Comparison of ENCODE assay signal across 8 cellular contexts in genomic region chr16:75471723-75472634, GRCh38. TPM values are rescaled to one million over a fixed set of nuclear protein-coding genes. Genes with fewer than 3 reads are reported as not detected.
DNase-seq lines count a peak whose midpoint lies in the region; ATAC-seq, FAIRE-seq and TF ChIP-seq lines count a peak whose summit lies in the region.

No MANE protein-coding gene starts in this region.

- no peak for TF ChIP-seq POLR2A in esophagus squamous epithelium (IDR thresholded peaks at IDR 0.05)

- no peak overlapping the region for H3K27ac ChIP-seq in esophagus squamous epithelium

- WGBS in esophagus squamous epithelium, 2 donors, result 9 to 15% methylated on average over 9 to 10 of the region's 10 CpGs

- H3K4me1 ChIP-seq in esophagus squamous epithelium, result peaks cover 0 to 4% (median 0%) of the 10 kb centered on the region in 3 donors

- DNase-seq in AG09319 (ENCODE audit: extremely low read depth, low read depth) (peak; percentile 36), NCI-H1694 (lab: John Stamatoyannopoulos, UW) (peak; percentile 25), activated B cell treated with CpG ODN at 0.5 μM for 24 hours (no peak), esophagus squamous epithelium (lab: John Stamatoyannopoulos, UW) (no peak), myocyte (ENCODE audit: low read depth) (peak; percentile 75), urothelium cell line (ENCODE audit: low spot score) (peak; percentile 78)

- H3K27me3 ChIP-seq in esophagus squamous epithelium, result no peaks in the 10 kb centered on the region

- no peaks in the 10 kb centered on the region for H3K9me3 Mint-ChIP-seq in activated B cell treated with CpG ODN at 0.5 μM for 24 hours

- no peaks in the 10 kb centered on the region for H3K4me1 Mint-ChIP-seq in activated B cell treated with CpG ODN at 0.5 μM for 24 hours

- FAIRE-seq in urothelium cell line (lab: Jason Lieb, UNC), result no peak

- intact Hi-C loops in activated B cell treated with CpG ODN at 0.5 μM for 24 hours (cut with micrococcal nuclease) (loop anchor here (1.0 kb wide), 2 partner anchors 45 to 292 kb away; no protein-coding TSS in a partner anchor), esophagus squamous epithelium (cut with DNase I) (loop anchor here (10.0 kb wide), 1 partner anchor 283 kb away; no protein-coding TSS in a partner anchor)

- no peaks in the 10 kb centered on the region for H3K27me3 Mint-ChIP-seq in activated B cell treated with CpG ODN at 0.5 μM for 24 hours

- peak; percentile 86 for ATAC-seq in HG02798 (IDR thresholded peaks at IDR 0.05; ENCODE audit: poor library complexity, unreplicated experiment)
- ATAC-seq in activated B cell treated with CpG ODN at 0.5 μM for 24 hours (ENCODE audit: low read depth), result peak; percentile 82

- no peaks in the 10 kb centered on the region for H3K36me3 ChIP-seq in esophagus squamous epithelium

- no peak overlapping the region for H3K4me3 ChIP-seq in esophagus squamous epithelium

- TF ChIP-seq CTCF in AG09319 (IDR thresholded peaks at IDR 0.05; ENCODE audit: low read depth, low read length), result peak; percentile 76
- TF ChIP-seq CTCF in GM12874 (IDR thresholded peaks at IDR 0.05; ENCODE audit: insufficient read depth, low read depth, low read length), result peak; percentile 77
- TF ChIP-seq CTCF in activated B cell treated with CpG ODN at 0.5 μM for 24 hours (IDR thresholded peaks at IDR 0.05), result no peak
- peak; percentile 38 to 81 (median 70) for TF ChIP-seq CTCF in esophagus squamous epithelium (IDR thresholded peaks at IDR 0.05)

- no peak overlapping the region for H3K4me3 Mint-ChIP-seq in activated B cell treated with CpG ODN at 0.5 μM for 24 hours

- H3K36me3 Mint-ChIP-seq in activated B cell treated with CpG ODN at 0.5 μM for 24 hours (ENCODE audit: low read depth), result no peaks in the 10 kb centered on the region

- H3K27ac Mint-ChIP-seq in activated B cell treated with CpG ODN at 0.5 μM for 24 hours, result no peak overlapping the region

- no peaks in the 10 kb centered on the region for H3K9me3 ChIP-seq in esophagus squamous epithelium

- CTCF ChIA-PET in activated B cell treated with CpG ODN at 0.5 μM for 24 hours (lab: Charles Lee), result interaction anchor here (0.7 to 2.0 kb wide), 13 partner anchors 8 to 294 kb away, joined by 3 to 10 read pairs (median 3); no protein-coding TSS in a partner anchor

- POLR2A ChIA-PET in activated B cell treated with CpG ODN at 0.5 μM for 24 hours (lab: Charles Lee), result no interaction called here

RNA-seq across cellular contexts. Expression of gene TMEM170A, which starts 7.5 kb away (rescaled TPM):
- total RNA-seq in activated B cell treated with CpG ODN at 0.5 μM for 24 hours, result 25.3 and 28.3 TPM in 2 replicates
- 10 to 100 TPM; 11.6 to 19.8 (median 14.6) TPM for total RNA-seq in esophagus squamous epithelium
- 8.2 and 15.0 TPM in 2 replicates for total RNA-seq in myocyte
- 5.8 TPM for polyA plus RNA-seq in myocyte (2012)

RNA-seq across cellular contexts. Expression of gene CHST6, which starts 23.3 kb away (rescaled TPM):
- total RNA-seq in activated B cell treated with CpG ODN at 0.5 μM for 24 hours, result 0.02 and 0.05 TPM in 2 replicates
- 1 to 10 TPM in 3 of 4 donors, under 1 TPM in 1; 0.97 to 6.9 (median 4.2) TPM for total RNA-seq in esophagus squamous epithelium
- 0.29 and 0.94 TPM in 2 replicates for total RNA-seq in myocyte
- polyA plus RNA-seq in myocyte (2012), result 0.11 TPM

RNA-seq across cellular contexts. Expression of gene CFDP1, which starts 38.7 kb away (rescaled TPM):
- total RNA-seq in activated B cell treated with CpG ODN at 0.5 μM for 24 hours (27.7 and 32.0 TPM in 2 replicates), esophagus squamous epithelium (10 to 100 TPM; 32.8 to 55.8 (median 45.7) TPM), myocyte (55.5 and 61.6 TPM in 2 replicates)
- 40.7 TPM for polyA plus RNA-seq in myocyte (2012)

Comparison
In these comparisons a context has a peak if more than half of its experiments do, and no peak if none do; other contexts are left out.
1. DNase-seq: peak in AG09319 (single experiment), NCI-H1694 (single experiment), myocyte (single experiment) and urothelium cell line (single experiment); none in activated B cell treated with CpG ODN at 0.5 μM for 24 hours (single experiment) and esophagus squamous epithelium (single experiment).